Comparison of ENCODE assay signal across 1 cellular context in the genomic region with DNA sequence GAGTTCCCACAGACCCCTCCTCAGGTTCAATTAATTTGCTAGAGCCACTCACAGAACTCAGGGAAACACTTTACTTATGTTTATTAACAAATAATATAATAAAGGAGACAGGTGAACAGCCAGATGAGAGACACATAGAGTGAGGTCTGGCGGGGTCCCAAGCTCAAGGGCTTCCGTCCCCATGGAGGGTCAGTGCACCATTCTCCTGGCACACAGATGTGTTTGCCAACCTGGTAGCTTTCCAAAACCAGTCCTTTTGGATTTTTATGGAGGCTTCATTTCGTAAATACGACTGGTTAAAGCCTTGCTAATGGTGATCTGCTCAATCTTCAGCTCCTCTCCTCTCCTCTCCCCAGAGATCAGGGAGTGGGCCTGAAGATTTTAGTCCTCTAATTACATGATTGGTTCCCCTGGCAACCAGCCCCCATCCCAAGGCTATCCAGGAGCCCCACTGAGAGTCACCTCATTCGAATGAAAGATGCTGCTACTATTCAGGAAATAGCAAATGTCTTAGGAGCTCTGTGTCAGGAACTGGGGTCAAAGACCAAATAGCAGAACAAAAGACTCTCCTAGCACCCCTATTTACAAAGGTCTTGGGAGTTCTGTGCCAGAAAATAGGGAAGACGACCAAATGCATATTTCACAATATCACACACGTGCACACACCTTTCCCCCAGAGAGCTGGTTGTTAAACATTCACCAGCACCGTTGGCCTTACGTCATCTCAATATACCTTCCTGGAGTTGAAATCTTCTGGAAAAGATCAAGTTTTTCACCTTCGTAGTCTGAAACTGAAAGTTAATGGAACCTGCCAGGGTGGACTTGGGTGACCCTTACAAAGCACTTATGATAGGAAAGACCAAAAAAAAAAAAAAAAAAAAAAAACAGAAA.
A peak's percentile ranks its signal among the peaks of the same experiment; 100 is the strongest.
TF ChIP-seq lines count a peak whose summit lies in the region.

No MANE protein-coding gene starts in this region.

TF ChIP-seq in HepG2, 621 proteins besides CTCF, POLR2A, EP300 and RAD21 (continued from another document and continues in another):
- TF ChIP-seq, protein P1, sequence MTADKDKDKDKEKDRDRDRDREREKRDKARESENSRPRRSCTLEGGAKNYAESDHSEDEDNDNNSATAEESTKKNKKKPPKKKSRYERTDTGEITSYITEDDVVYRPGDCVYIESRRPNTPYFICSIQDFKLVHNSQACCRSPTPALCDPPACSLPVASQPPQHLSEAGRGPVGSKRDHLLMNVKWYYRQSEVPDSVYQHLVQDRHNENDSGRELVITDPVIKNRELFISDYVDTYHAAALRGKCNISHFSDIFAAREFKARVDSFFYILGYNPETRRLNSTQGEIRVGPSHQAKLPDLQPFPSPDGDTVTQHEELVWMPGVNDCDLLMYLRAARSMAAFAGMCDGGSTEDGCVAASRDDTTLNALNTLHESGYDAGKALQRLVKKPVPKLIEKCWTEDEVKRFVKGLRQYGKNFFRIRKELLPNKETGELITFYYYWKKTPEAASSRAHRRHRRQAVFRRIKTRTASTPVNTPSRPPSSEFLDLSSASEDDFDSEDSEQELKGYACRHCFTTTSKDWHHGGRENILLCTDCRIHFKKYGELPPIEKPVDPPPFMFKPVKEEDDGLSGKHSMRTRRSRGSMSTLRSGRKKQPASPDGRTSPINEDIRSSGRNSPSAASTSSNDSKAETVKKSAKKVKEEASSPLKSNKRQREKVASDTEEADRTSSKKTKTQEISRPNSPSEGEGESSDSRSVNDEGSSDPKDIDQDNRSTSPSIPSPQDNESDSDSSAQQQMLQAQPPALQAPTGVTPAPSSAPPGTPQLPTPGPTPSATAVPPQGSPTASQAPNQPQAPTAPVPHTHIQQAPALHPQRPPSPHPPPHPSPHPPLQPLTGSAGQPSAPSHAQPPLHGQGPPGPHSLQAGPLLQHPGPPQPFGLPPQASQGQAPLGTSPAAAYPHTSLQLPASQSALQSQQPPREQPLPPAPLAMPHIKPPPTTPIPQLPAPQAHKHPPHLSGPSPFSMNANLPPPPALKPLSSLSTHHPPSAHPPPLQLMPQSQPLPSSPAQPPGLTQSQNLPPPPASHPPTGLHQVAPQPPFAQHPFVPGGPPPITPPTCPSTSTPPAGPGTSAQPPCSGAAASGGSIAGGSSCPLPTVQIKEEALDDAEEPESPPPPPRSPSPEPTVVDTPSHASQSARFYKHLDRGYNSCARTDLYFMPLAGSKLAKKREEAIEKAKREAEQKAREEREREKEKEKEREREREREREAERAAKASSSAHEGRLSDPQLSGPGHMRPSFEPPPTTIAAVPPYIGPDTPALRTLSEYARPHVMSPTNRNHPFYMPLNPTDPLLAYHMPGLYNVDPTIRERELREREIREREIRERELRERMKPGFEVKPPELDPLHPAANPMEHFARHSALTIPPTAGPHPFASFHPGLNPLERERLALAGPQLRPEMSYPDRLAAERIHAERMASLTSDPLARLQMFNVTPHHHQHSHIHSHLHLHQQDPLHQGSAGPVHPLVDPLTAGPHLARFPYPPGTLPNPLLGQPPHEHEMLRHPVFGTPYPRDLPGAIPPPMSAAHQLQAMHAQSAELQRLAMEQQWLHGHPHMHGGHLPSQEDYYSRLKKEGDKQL (CRISPR knock-in tag; IDR thresholded peaks at IDR 0.05; ENCODE audit: low read depth) = no peak
- TF ChIP-seq LCORL (IDR thresholded peaks at IDR 0.05) (no peak), LCORL (CRISPR knock-in tag; IDR thresholded peaks at IDR 0.05) (no peak), ZNF253 (CRISPR knock-in tag; IDR thresholded peaks at IDR 0.05; ENCODE audit: borderline replicate concordance) (no peak), PAWR (CRISPR knock-in tag; IDR thresholded peaks at IDR 0.05; ENCODE audit: borderline replicate concordance) (no peak), ZNF451 (CRISPR knock-in tag; IDR thresholded peaks at IDR 0.05) (no peak), ASH2L (IDR thresholded peaks at IDR 0.05; ENCODE audit: insufficient read length, low read depth, low read length) (peak; percentile 68), ZSCAN9 (CRISPR knock-in tag; IDR thresholded peaks at IDR 0.05; ENCODE audit: borderline replicate concordance) (no peak), MXD4 (CRISPR knock-in tag; IDR thresholded peaks at IDR 0.05) (no peak), MBNL3 (CRISPR knock-in tag; conservative IDR thresholded peaks at IDR 0.05) (no peak), NRL (CRISPR knock-in tag; IDR thresholded peaks at IDR 0.05; ENCODE audit: borderline replicate concordance) (no peak), FOXK2 (IDR thresholded peaks at IDR 0.05) (no peak), ZIK1 (CRISPR knock-in tag; IDR thresholded peaks at IDR 0.05; ENCODE audit: borderline replicate concordance, low read depth) (no peak), ZNF841 (CRISPR knock-in tag; IDR thresholded peaks at IDR 0.05; ENCODE audit: borderline replicate concordance) (no peak), TEAD3 (CRISPR knock-in tag; optimal IDR thresholded peaks at IDR 0.05; ENCODE audit: borderline replicate concordance) (no peak)
- TF ChIP-seq, protein P2, sequence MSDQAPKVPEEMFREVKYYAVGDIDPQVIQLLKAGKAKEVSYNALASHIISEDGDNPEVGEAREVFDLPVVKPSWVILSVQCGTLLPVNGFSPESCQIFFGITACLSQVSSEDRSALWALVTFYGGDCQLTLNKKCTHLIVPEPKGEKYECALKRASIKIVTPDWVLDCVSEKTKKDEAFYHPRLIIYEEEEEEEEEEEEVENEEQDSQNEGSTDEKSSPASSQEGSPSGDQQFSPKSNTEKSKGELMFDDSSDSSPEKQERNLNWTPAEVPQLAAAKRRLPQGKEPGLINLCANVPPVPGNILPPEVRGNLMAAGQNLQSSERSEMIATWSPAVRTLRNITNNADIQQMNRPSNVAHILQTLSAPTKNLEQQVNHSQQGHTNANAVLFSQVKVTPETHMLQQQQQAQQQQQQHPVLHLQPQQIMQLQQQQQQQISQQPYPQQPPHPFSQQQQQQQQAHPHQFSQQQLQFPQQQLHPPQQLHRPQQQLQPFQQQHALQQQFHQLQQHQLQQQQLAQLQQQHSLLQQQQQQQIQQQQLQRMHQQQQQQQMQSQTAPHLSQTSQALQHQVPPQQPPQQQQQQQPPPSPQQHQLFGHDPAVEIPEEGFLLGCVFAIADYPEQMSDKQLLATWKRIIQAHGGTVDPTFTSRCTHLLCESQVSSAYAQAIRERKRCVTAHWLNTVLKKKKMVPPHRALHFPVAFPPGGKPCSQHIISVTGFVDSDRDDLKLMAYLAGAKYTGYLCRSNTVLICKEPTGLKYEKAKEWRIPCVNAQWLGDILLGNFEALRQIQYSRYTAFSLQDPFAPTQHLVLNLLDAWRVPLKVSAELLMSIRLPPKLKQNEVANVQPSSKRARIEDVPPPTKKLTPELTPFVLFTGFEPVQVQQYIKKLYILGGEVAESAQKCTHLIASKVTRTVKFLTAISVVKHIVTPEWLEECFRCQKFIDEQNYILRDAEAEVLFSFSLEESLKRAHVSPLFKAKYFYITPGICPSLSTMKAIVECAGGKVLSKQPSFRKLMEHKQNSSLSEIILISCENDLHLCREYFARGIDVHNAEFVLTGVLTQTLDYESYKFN (CRISPR knock-in tag; conservative IDR thresholded peaks at IDR 0.05) = peak; percentile 28; the same call in 1 of the 2 replicates
- TF ChIP-seq, protein P3, sequence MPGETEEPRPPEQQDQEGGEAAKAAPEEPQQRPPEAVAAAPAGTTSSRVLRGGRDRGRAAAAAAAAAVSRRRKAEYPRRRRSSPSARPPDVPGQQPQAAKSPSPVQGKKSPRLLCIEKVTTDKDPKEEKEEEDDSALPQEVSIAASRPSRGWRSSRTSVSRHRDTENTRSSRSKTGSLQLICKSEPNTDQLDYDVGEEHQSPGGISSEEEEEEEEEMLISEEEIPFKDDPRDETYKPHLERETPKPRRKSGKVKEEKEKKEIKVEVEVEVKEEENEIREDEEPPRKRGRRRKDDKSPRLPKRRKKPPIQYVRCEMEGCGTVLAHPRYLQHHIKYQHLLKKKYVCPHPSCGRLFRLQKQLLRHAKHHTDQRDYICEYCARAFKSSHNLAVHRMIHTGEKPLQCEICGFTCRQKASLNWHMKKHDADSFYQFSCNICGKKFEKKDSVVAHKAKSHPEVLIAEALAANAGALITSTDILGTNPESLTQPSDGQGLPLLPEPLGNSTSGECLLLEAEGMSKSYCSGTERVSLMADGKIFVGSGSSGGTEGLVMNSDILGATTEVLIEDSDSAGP (CRISPR knock-in tag; IDR thresholded peaks at IDR 0.05; ENCODE audit: borderline replicate concordance) = no peak
- TF ChIP-seq, protein P4, sequence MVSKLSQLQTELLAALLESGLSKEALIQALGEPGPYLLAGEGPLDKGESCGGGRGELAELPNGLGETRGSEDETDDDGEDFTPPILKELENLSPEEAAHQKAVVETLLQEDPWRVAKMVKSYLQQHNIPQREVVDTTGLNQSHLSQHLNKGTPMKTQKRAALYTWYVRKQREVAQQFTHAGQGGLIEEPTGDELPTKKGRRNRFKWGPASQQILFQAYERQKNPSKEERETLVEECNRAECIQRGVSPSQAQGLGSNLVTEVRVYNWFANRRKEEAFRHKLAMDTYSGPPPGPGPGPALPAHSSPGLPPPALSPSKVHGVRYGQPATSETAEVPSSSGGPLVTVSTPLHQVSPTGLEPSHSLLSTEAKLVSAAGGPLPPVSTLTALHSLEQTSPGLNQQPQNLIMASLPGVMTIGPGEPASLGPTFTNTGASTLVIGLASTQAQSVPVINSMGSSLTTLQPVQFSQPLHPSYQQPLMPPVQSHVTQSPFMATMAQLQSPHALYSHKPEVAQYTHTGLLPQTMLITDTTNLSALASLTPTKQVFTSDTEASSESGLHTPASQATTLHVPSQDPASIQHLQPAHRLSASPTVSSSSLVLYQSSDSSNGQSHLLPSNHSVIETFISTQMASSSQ (IDR thresholded peaks at IDR 0.05; ENCODE audit: low read depth) = peak; percentile 83
- TF ChIP-seq, protein P4 (CRISPR knock-in tag; IDR thresholded peaks at IDR 0.05; ENCODE audit: borderline replicate concordance) = peak; percentile 82; the same call in 1 of the 2 replicates
- TF ChIP-seq, protein P5, sequence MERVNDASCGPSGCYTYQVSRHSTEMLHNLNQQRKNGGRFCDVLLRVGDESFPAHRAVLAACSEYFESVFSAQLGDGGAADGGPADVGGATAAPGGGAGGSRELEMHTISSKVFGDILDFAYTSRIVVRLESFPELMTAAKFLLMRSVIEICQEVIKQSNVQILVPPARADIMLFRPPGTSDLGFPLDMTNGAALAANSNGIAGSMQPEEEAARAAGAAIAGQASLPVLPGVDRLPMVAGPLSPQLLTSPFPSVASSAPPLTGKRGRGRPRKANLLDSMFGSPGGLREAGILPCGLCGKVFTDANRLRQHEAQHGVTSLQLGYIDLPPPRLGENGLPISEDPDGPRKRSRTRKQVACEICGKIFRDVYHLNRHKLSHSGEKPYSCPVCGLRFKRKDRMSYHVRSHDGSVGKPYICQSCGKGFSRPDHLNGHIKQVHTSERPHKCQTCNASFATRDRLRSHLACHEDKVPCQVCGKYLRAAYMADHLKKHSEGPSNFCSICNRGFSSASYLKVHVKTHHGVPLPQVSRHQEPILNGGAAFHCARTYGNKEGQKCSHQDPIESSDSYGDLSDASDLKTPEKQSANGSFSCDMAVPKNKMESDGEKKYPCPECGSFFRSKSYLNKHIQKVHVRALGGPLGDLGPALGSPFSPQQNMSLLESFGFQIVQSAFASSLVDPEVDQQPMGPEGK (CRISPR knock-in tag; IDR thresholded peaks at IDR 0.05) = 0 out of 2 replicates have a peak, but pooled peaks have one; percentile 38
- TF ChIP-seq, protein P6, sequence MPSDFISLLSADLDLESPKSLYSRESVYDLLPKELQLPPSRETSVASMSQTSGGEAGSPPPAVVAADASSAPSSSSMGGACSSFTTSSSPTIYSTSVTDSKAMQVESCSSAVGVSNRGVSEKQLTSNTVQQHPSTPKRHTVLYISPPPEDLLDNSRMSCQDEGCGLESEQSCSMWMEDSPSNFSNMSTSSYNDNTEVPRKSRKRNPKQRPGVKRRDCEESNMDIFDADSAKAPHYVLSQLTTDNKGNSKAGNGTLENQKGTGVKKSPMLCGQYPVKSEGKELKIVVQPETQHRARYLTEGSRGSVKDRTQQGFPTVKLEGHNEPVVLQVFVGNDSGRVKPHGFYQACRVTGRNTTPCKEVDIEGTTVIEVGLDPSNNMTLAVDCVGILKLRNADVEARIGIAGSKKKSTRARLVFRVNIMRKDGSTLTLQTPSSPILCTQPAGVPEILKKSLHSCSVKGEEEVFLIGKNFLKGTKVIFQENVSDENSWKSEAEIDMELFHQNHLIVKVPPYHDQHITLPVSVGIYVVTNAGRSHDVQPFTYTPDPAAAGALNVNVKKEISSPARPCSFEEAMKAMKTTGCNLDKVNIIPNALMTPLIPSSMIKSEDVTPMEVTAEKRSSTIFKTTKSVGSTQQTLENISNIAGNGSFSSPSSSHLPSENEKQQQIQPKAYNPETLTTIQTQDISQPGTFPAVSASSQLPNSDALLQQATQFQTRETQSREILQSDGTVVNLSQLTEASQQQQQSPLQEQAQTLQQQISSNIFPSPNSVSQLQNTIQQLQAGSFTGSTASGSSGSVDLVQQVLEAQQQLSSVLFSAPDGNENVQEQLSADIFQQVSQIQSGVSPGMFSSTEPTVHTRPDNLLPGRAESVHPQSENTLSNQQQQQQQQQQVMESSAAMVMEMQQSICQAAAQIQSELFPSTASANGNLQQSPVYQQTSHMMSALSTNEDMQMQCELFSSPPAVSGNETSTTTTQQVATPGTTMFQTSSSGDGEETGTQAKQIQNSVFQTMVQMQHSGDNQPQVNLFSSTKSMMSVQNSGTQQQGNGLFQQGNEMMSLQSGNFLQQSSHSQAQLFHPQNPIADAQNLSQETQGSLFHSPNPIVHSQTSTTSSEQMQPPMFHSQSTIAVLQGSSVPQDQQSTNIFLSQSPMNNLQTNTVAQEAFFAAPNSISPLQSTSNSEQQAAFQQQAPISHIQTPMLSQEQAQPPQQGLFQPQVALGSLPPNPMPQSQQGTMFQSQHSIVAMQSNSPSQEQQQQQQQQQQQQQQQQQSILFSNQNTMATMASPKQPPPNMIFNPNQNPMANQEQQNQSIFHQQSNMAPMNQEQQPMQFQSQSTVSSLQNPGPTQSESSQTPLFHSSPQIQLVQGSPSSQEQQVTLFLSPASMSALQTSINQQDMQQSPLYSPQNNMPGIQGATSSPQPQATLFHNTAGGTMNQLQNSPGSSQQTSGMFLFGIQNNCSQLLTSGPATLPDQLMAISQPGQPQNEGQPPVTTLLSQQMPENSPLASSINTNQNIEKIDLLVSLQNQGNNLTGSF (CRISPR knock-in tag; IDR thresholded peaks at IDR 0.05) = no peak
- TF ChIP-seq, protein P7, sequence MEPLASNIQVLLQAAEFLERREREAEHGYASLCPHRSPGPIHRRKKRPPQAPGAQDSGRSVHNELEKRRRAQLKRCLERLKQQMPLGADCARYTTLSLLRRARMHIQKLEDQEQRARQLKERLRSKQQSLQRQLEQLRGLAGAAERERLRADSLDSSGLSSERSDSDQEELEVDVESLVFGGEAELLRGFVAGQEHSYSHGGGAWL (CRISPR knock-in tag; IDR thresholded peaks at IDR 0.05) = no peak
